Comparison of ENCODE assay signal across 10 cellular contexts in the genomic region with DNA sequence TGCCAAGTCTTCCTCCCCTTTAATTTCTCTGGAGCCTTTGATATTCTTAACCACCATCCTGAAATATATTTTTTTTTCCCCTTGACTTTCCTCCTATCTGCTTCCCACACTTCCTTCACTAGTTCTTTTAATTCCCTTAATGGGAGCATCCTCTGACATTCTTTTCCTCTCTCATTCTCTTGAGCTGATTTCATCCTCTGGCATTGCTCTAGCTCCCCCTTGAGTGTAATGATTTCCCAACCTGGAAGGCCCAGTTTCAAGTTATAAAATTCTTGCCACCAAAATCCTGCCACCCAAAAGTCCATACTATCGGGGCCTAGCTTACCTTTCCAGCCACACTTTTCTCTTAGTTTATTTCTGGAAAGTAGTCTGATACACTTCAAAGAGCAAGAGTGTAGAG. TPM values are rescaled to one million over a fixed set of nuclear protein-coding genes. Genes with fewer than 3 reads are reported as not detected.
DNase-seq lines count a peak whose midpoint lies in the region; TF ChIP-seq lines count a peak whose summit lies in the region.
"Had no signal": no experiment of that assay in that cellular context is flagged by ENCODE, and none has a peak within 500 bp of the region (broad histone marks: within the 10 kb centered on the region; RNA-seq: fewer than 3 reads in every experiment).

No MANE protein-coding gene starts in this region.

- POLR2A ChIA-PET in BJ (lab: Charles Lee), result no interaction called here

- peak overlapping the region; percentile 19 for H3K18ac ChIP-seq in mesendoderm (ENCODE audit: low read length)

- no peaks in the 10 kb centered on the region for H3K79me1 ChIP-seq in mesendoderm (ENCODE audit: low read length)

- H3K79me2 ChIP-seq in MM.1S (ENCODE audit: low read length) (no peaks in the 10 kb centered on the region), mesendoderm (ENCODE audit: control insufficient read depth, insufficient read depth, low read length) (no peaks in the 10 kb centered on the region)

- H2AK5ac ChIP-seq in mesendoderm (ENCODE audit: low read length), result no peak overlapping the region

- H3K9me3 ChIP-seq in MM.1S (replicated peaks; ENCODE audit: insufficient read depth, low read length), result no peaks in the 10 kb centered on the region
- H3K9me3 ChIP-seq in vagina, result no peaks in the 10 kb centered on the region

- H2AFZ ChIP-seq in MM.1S (ENCODE audit: low read length), result no peak overlapping the region

- no peak for TF ChIP-seq POLR2A in vagina (IDR thresholded peaks at IDR 0.05)

- H3K4me1 ChIP-seq in MM.1S (ENCODE audit: low read length) (no peaks in the 10 kb centered on the region), mesendoderm (ENCODE audit: control insufficient read depth, low read depth, low read length) (peaks cover 5% of the 10 kb centered on the region), vagina (no peaks in the 10 kb centered on the region)

- intact Hi-C loops in vagina (cut with DNase I), result no loop called here
- intact Hi-C loops in posterior cingulate gyrus (cut with DNase I), result no loop called here

- no peak overlapping the region for H3K9ac ChIP-seq in MM.1S (ENCODE audit: low read length)
- H3K9ac ChIP-seq in mesendoderm (ENCODE audit: low read length), result no peak overlapping the region

- H3K4me3 ChIP-seq in BJ (ENCODE audit: low read depth, low read length), result no peak overlapping the region
- no peak overlapping the region for H3K4me3 ChIP-seq in MM.1S (ENCODE audit: low read length)
- no peak overlapping the region for H3K4me3 ChIP-seq in mesendoderm (ENCODE audit: low read length)
- no peak overlapping the region for H3K4me3 ChIP-seq in vagina

- H3K4me2 ChIP-seq in MM.1S (ENCODE audit: low read depth, low read length) (no peak overlapping the region), mesendoderm (ENCODE audit: low read length) (no peak overlapping the region)

- no peaks in the 10 kb centered on the region for H3K27me3 ChIP-seq in BJ (ENCODE audit: control insufficient read depth, insufficient read depth, low read length)
- no peaks in the 10 kb centered on the region for H3K27me3 ChIP-seq in MM.1S (replicated peaks; ENCODE audit: insufficient read depth, low read length)
- H3K27me3 ChIP-seq in mesendoderm (ENCODE audit: insufficient read depth, low read length, poor library complexity), result no peaks in the 10 kb centered on the region
- H3K27me3 ChIP-seq in vagina, result no peaks in the 10 kb centered on the region

- no peak overlapping the region for H2BK120ac ChIP-seq in mesendoderm (ENCODE audit: low read depth, low read length)

- H3K56ac ChIP-seq in mesendoderm (ENCODE audit: low read length), result no peak overlapping the region

- H4K5ac ChIP-seq in mesendoderm (ENCODE audit: low read length), result no peak overlapping the region

- no peaks in the 10 kb centered on the region for H4K20me1 ChIP-seq in MM.1S (ENCODE audit: insufficient read depth, low read length)

- TF ChIP-seq CTCF in BJ (IDR thresholded peaks at IDR 0.05; ENCODE audit: insufficient read depth, low read depth, low read length) (peak; percentile 75), MM.1S (IDR thresholded peaks at IDR 0.05; ENCODE audit: low read length) (peak; percentile 29), vagina (IDR thresholded peaks at IDR 0.05) (no peak)

- no peak overlapping the region for H2BK5ac ChIP-seq in mesendoderm (ENCODE audit: low read length)

- no peak overlapping the region for H3K4ac ChIP-seq in mesendoderm (ENCODE audit: low read depth, low read length)

- H3K9me2 ChIP-seq in MM.1S (replicated peaks; ENCODE audit: insufficient read depth, low read length), result no peaks in the 10 kb centered on the region

- no CpG with 5 or more reads among the region's 1 CpG for WGBS in mesendoderm (ENCODE audit: extremely low coverage, insufficient coverage, low lambda C conversion rate)

- no peak overlapping the region for H3K27ac ChIP-seq in MM.1S (ENCODE audit: low read length)
- no peak overlapping the region for H3K27ac ChIP-seq in mesendoderm (ENCODE audit: low read depth, low read length)
- H3K27ac ChIP-seq in vagina, result no peak overlapping the region

- CTCF ChIA-PET in BJ (lab: Yijun Ruan, JAX), result interaction anchor here (0.7 to 3.1 kb wide), 15 partner anchors 10 to 502 kb away, joined by 3 to 14 read pairs (median 4); partner anchors contain the start of gene ROR1

- H3F3A ChIP-seq in MM.1S (ENCODE audit: insufficient read depth, low read length), result no peaks in the 10 kb centered on the region

- DNase-seq in BJ (ENCODE audit: low read depth), result no peak
- DNase-seq in MM.1S, result no peak
- DNase-seq in dedifferentiated amniotic fluid mesenchymal stem cell (ENCODE audit: extremely low spot score), result peak; percentile 67
- peak; percentile 79 for DNase-seq in mesendoderm
- no peak for DNase-seq in vagina (ENCODE audit: extremely low spot score in 2 of 2)
- no peak for DNase-seq in activated CD4-positive, alpha-beta T cell treated with anti-CD3 and anti-CD28 coated beads for 1 hour
- no peak for DNase-seq in GM19240 (ENCODE audit: insufficient read length, low spot score)
- DNase-seq in posterior cingulate gyrus, result no peak
- DNase-seq: activated CD4-positive, CD25-positive, alpha-beta regulatory T cell had no signal

- peak overlapping the region; percentile 85 for H2BK15ac ChIP-seq in mesendoderm (replicated peaks; ENCODE audit: low read depth)

- no peak overlapping the region for H3K23ac ChIP-seq in mesendoderm (ENCODE audit: low read length)

- no peak overlapping the region for H4K8ac ChIP-seq in mesendoderm (ENCODE audit: low read depth, low read length)

- H3K36me3 ChIP-seq in BJ (ENCODE audit: control insufficient read depth, insufficient read depth, low read length), result no peaks in the 10 kb centered on the region
- H3K36me3 ChIP-seq in MM.1S (replicated peaks; ENCODE audit: insufficient read depth, low read length), result no peaks in the 10 kb centered on the region
- no peaks in the 10 kb centered on the region for H3K36me3 ChIP-seq in mesendoderm (ENCODE audit: control insufficient read depth, insufficient read depth, low read length)
- peaks cover 0 to 3% of the 10 kb centered on the region in 2 donors for H3K36me3 ChIP-seq in vagina

RNA-seq across cellular contexts. Expression of gene UBE2U, which starts 39.5 kb away (rescaled TPM):
- polyA plus RNA-seq in BJ (2011; rRNA removed), result not detected in 2 replicates
- polyA minus RNA-seq in BJ (2011; rRNA and poly(A)+ RNA removed), result not detected in 2 replicates
- polyA plus RNA-seq in mesendoderm (2013, experiment 1 of 2), result not detected
- not detected for polyA plus RNA-seq in mesendoderm (2013, experiment 2 of 2)
- total RNA-seq in vagina, result not detected
- polyA plus RNA-seq: esophagus had no signal

Comparison
In these comparisons a context has a peak if more than half of its experiments do, and no peak if none do; other contexts are left out.
1. DNase-seq: peak in dedifferentiated amniotic fluid mesenchymal stem cell (single experiment) and mesendoderm (single experiment); none in BJ (single experiment), MM.1S (single experiment), vagina (0 of 2), activated CD4-positive, alpha-beta T cell treated with anti-CD3 and anti-CD28 coated beads for 1 hour (single experiment), GM19240 (single experiment) and posterior cingulate gyrus (0 of 10).
2. CTCF ChIP-seq: peak in BJ (single experiment) and MM.1S (single experiment); none in vagina (0 of 3).